Comparison of ENCODE assay signal across 40 cellular contexts in the genomic region with DNA sequence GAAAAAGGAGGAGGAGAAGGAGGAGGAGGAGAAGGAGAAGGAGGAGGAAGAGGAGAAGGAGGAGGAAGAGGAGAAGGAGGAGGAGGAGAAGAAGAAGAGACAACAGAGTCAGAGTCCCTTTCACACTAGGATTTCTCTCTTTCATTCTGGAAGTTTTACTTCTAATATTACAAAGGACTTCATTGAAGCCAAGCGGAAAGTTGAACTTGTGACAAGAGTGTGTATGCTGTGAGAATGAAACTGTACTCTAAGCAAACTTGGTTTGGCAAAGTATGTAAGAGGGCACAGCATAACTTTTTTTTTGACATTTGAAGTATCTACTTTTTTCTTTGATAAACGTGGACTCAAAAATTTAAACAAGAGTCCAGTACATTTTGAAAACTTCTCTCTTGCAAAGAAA. TPM values are rescaled to one million over a fixed set of nuclear protein-coding genes. Genes with fewer than 3 reads are reported as not detected.
"Had no signal": no experiment of that assay in that cellular context is flagged by ENCODE, and none has a peak within 500 bp of the region (broad histone marks: within the 10 kb centered on the region; RNA-seq: fewer than 3 reads in every experiment).

No MANE protein-coding gene starts in this region.

- FAIRE-seq: bronchial epithelial cell, RCC 7860 had no signal

- H2AFZ ChIP-seq: PC-9 had no signal

- H3K4me1 ChIP-seq: adrenal gland, body of pancreas had no signal

- ATAC-seq: activated CD8-positive, alpha-beta memory T cell treated with anti-CD3 and anti-CD28 coated beads, Interleukin-2, amount 10 ng/mL, durations not matched to agents 7 days and 5 days; body of pancreas; Right ventricle myocardium inferior had no signal

- H3K9me3 ChIP-seq: body of pancreas had no signal

- H3K36me3 ChIP-seq: adrenal gland, MG63, WERI-Rb-1 had no signal

- DNase-seq: activated CD4-positive, alpha-beta memory T cell treated with anti-CD3 and anti-CD28 coated beads, Interleukin-2, amount 10 ng/mL, durations not matched to agents 7 days and 5 days; activated CD4-positive, alpha-beta T cell treated with anti-CD3 and anti-CD28 coated beads for 1 hour; activated CD4-positive, alpha-beta T cell treated with anti-CD3 and anti-CD28 coated beads for 48 hours; activated CD4-positive, CD25-positive, alpha-beta regulatory T cell; activated CD8-positive, alpha-beta memory T cell treated with anti-CD3 and anti-CD28 coated beads for 24 hours; activated CD8-positive, alpha-beta memory T cell treated with anti-CD3 and anti-CD28 coated beads, Interleukin-2, amount 10 ng/mL, durations not matched to agents 7 days and 5 days; activated CD8-positive, alpha-beta memory T cell treated with anti-CD3 and anti-CD28 coated beads, Interleukin-2, amount 50 U/mL, for 48 hours; activated effector memory CD4-positive, alpha-beta T cell treated with Interleukin-2 at 50 U/mL for 16 hours; activated naive CD4-positive, alpha-beta T cell; activated naive CD8-positive, alpha-beta T cell treated with anti-CD3 and anti-CD28 coated beads, Interleukin-2, amount 10 ng/mL, durations not matched to agents 7 days and 5 days; activated T-cell treated with anti-CD3 and anti-CD28 coated beads, Interleukin-2, amount 50 U/mL, for 48 hours; adrenal gland; body of pancreas; caudate nucleus; cerebellar nuclear complex; Karpas-422; KBM-7; MG63; NCI-H1048; NCI-H1105 treated with DMSO at 0.1 percent for 48 hours; NCI-H1436; NCI-H1694 treated with DMSO at 0.1 percent for 48 hours; NCI-H2029; NCI-H2107; NCI-H2171; NCI-H510A; NCI-H526; NCI-H748 treated with DMSO at 0.1 percent for 48 hours; PC-9; SIG-M5; SW 1271; T-helper 1 cell; T-helper 2 cell; T1000; WERI-Rb-1 had no signal

- H3K27ac ChIP-seq: adrenal gland, body of pancreas, PC-9, RWPE1, WERI-Rb-1 had no signal

- H3K4me2 ChIP-seq: PC-9 had no signal

- H3K27me3 ChIP-seq: adrenal gland, body of pancreas, MG63 had no signal

- H3K4me3 ChIP-seq: adrenal gland, body of pancreas, MG63, PC-9 had no signal

RNA-seq across cellular contexts. Expression of a gene that starts 48.0 kb away (rescaled TPM):
- total RNA-seq: OCI-LY7, Right ventricle myocardium inferior had no signal

RNA-seq across cellular contexts. Expression of a gene that starts 48.1 kb away (rescaled TPM):
- total RNA-seq: activated CD4-positive, alpha-beta memory T cell treated with anti-CD3 and anti-CD28 coated beads, Interleukin-2, amount 10 ng/mL, durations not matched to agents 7 days and 5 days; activated CD8-positive, alpha-beta memory T cell treated with anti-CD3 and anti-CD28 coated beads, Interleukin-2, amount 10 ng/mL, durations not matched to agents 7 days and 5 days; activated naive CD8-positive, alpha-beta T cell treated with anti-CD3 and anti-CD28 coated beads, Interleukin-2, amount 10 ng/mL, durations not matched to agents 7 days and 5 days; bronchial epithelial cell; OCI-LY7; PC-9 had no signal
